8 cellular contexts compared by ENCODE assay signal in the genomic region with DNA sequence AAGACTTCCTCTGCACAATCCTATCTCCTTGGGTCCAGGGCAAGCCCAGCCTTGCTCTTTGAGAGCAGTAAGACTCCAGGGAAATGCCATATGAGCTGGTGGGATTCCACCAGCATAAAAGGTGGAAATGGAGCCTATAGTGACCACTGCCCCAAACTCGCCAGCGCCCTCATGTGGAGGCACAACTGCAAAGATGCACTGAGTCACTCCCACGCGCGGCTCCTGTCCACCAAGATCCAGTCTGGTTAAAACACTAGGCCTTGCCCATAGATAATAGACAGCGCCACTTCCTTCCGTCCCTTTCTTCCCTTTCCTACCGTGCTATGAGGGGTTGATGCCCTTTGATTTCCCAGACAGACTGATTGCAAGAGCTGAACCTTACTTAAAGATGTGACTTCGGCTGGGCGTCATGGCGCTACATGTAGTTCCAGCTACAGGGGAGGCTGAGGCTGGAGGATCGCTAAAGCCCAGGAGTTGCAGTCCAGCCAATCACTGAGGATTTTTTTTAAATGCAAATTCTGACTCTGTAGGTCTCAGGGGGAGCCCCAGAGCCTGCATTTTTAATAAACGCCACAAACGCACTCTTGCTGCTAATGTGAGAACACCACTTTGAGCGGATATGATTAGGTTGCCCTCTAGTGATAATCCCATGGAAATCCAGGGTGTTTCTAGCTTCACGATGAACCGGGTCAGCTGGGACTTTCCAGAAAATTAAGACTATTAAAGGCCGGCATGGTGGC.
A peak's percentile ranks its signal among the peaks of the same experiment; 100 is the strongest.
DNase-seq lines count a peak whose midpoint lies in the region; ATAC-seq and TF ChIP-seq lines count a peak whose summit lies in the region.

No MANE protein-coding gene starts in this region.

- no peak overlapping the region for H3K4me3 Mint-ChIP-seq in dendritic cell treated with granulocyte-macrophage colony-stimulating factor and Interleukin-4, amounts not matched to agents 40 ng/mL and 50 ng/mL, for 4 days

- H3K27ac ChIP-seq in 22Rv1 = no peak overlapping the region

- DNase-seq in EH (ENCODE audit: low read depth) (peak; percentile 73), NCI-H524 (lab: John Stamatoyannopoulos, UW) (peak; percentile 8 to 49), myocyte (ENCODE audit: low read depth) (peak; percentile 61), superior temporal gyrus (ENCODE audit: extremely low spot score) (no peak), LoVo (ENCODE audit: low spot score) (no peak)

- no peaks in the 10 kb centered on the region for H3K9me3 Mint-ChIP-seq in dendritic cell treated with granulocyte-macrophage colony-stimulating factor and Interleukin-4, amounts not matched to agents 40 ng/mL and 50 ng/mL, for 4 days

- intact Hi-C loops in dendritic cell treated with granulocyte-macrophage colony-stimulating factor and Interleukin-4, amounts not matched to agents 40 ng/mL and 50 ng/mL, for 4 days (cut with micrococcal nuclease) = loop anchor here (10.0 kb wide), 1 partner anchor 346 kb away; no protein-coding TSS in a partner anchor

- ATAC-seq in GM21529 (IDR thresholded peaks at IDR 0.05; ENCODE audit: unreplicated experiment) = no peak

- TF ChIP-seq CTCF in 22Rv1 (IDR thresholded peaks at IDR 0.05) = peak; percentile 81

- H3K27me3 Mint-ChIP-seq in dendritic cell treated with granulocyte-macrophage colony-stimulating factor and Interleukin-4, amounts not matched to agents 40 ng/mL and 50 ng/mL, for 4 days = peaks cover 3% of the 10 kb centered on the region

- peaks cover 4% of the 10 kb centered on the region for H3K4me1 Mint-ChIP-seq in dendritic cell treated with granulocyte-macrophage colony-stimulating factor and Interleukin-4, amounts not matched to agents 40 ng/mL and 50 ng/mL, for 4 days (ENCODE audit: low read depth)

- peak overlapping the region; percentile 30 for H3K27ac Mint-ChIP-seq in dendritic cell treated with granulocyte-macrophage colony-stimulating factor and Interleukin-4, amounts not matched to agents 40 ng/mL and 50 ng/mL, for 4 days

- H3K36me3 Mint-ChIP-seq in dendritic cell treated with granulocyte-macrophage colony-stimulating factor and Interleukin-4, amounts not matched to agents 40 ng/mL and 50 ng/mL, for 4 days (ENCODE audit: low read depth) = no peaks in the 10 kb centered on the region

Comparison
In these comparisons a context has a peak if more than half of its experiments do, and no peak if none do; other contexts are left out.
1. DNase-seq: peak in EH (single experiment), NCI-H524 (2 of 2) and myocyte (single experiment); none in superior temporal gyrus (single experiment) and LoVo (single experiment).